1 cellular context compared by ENCODE assay signal in genomic region chr11:7573558-7574296, GRCh38.
TF ChIP-seq lines count a peak whose summit lies in the region.

No MANE protein-coding gene starts in this region.

TF ChIP-seq in SK-N-SH treated with all-trans-retinoic acid at 6 μM for 48 hours, 23 proteins besides CTCF, POLR2A, EP300 and RAD21 (continued from another document):
- no peak for TF ChIP-seq PATZ1 (CRISPR knock-in tag; IDR thresholded peaks at IDR 0.05; ENCODE audit: borderline replicate concordance)
- no peak for TF ChIP-seq ISL1 (CRISPR knock-in tag; IDR thresholded peaks at IDR 0.05)
- TF ChIP-seq TOX (CRISPR knock-in tag; IDR thresholded peaks at IDR 0.05; ENCODE audit: borderline replicate concordance): no peak
- no peak for TF ChIP-seq ZC3H10 (CRISPR knock-in tag; IDR thresholded peaks at IDR 0.05)
- no peak for TF ChIP-seq ZNF8 (CRISPR knock-in tag; IDR thresholded peaks at IDR 0.05)
- TF ChIP-seq ARNTL (CRISPR knock-in tag; IDR thresholded peaks at IDR 0.05; ENCODE audit: borderline replicate concordance, low read depth): no peak
- TF ChIP-seq OSR1 (CRISPR knock-in tag; IDR thresholded peaks at IDR 0.05): no peak
- TF ChIP-seq CREB5 (CRISPR knock-in tag; IDR thresholded peaks at IDR 0.05; ENCODE audit: low read depth): no peak
- no peak for TF ChIP-seq ESRRG (CRISPR knock-in tag; IDR thresholded peaks at IDR 0.05)
- TF ChIP-seq POU6F1 (CRISPR knock-in tag; IDR thresholded peaks at IDR 0.05; ENCODE audit: borderline replicate concordance, low read depth): no peak
- TF ChIP-seq CSDC2 (CRISPR knock-in tag; IDR thresholded peaks at IDR 0.05): no peak
